Comparison of ENCODE assay signal across 8 cellular contexts in the genomic region with DNA sequence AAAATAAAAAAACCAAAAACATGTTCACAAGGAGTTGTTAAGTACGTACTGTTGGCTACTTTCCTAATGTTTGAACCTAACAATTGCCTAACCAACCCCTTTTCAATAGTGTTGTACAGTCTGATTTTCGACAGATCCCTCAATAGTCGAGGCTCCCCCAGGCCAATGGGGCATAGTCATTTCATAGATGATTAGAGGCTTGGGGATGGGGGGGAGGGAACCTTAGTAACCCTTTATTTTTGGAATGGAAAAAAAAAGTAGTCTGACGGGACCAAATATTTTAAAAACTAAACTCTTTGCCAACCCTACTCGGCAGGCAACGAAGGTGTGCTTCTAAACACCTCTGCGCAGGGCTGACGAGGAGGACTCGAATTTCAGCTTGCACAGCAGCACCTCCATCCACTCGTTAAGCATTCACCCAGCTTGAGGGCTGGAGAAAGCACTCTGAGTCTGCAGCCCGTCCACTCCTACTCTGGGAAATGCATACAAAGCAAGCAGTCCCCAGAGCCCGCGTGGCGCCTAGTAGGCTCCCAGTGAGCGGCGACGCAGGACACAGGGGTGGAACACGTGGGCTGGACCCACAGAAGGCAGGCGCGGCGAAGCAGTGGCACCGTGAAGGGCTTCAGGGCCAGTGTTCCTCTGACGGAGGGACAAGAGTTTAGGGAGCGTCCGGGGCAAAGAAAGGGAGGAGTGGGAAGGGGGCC. TPM values are rescaled to one million over a fixed set of nuclear protein-coding genes. Genes with fewer than 3 reads are reported as not detected.
DNase-seq lines count a peak whose midpoint lies in the region; ATAC-seq, FAIRE-seq and TF ChIP-seq lines count a peak whose summit lies in the region.

No MANE protein-coding gene starts in this region.

- H3K27ac Mint-ChIP-seq in IgD-negative memory B cell: peak overlapping the region; percentile 69 to 92 (median 72)
- H3K27ac Mint-ChIP-seq in activated naive CD8-positive, alpha-beta T cell treated with anti-CD3 and anti-CD28 coated beads, Interleukin-2, amount 10 ng/mL, durations not matched to agents 7 days and 5 days: peak overlapping the region; percentile 95

- peaks cover 9% of the 10 kb centered on the region; the same call in 1 of the 2 replicates for H4K20me1 ChIP-seq in DOHH2 (ENCODE audit: control insufficient read depth, insufficient read depth, low read depth, low read length)

- no peaks in the 10 kb centered on the region for H3K9me3 Mint-ChIP-seq in IgD-negative memory B cell
- no peaks in the 10 kb centered on the region for H3K9me3 Mint-ChIP-seq in activated naive CD8-positive, alpha-beta T cell treated with anti-CD3 and anti-CD28 coated beads, Interleukin-2, amount 10 ng/mL, durations not matched to agents 7 days and 5 days

- DNase-seq in Panc1 (ENCODE audit: low read depth, low spot score): no peak
- peak; percentile 66 for DNase-seq in activated naive CD8-positive, alpha-beta T cell treated with anti-CD3 and anti-CD28 coated beads, Interleukin-2, amount 10 ng/mL, durations not matched to agents 7 days and 5 days
- DNase-seq in cardiac septum (ENCODE audit: low spot score): peak; percentile 83
- DNase-seq in pancreas: peak; percentile 41 to 84 (median 60)
- DNase-seq in urothelium cell line (ENCODE audit: low spot score): peak; percentile 71

- H3K4me3 ChIP-seq in DOHH2 (ENCODE audit: low read length) (peak overlapping the region; percentile 92), Panc1 (ENCODE audit: low read depth in 2 of 2, low read length in 2 of 2) (peak overlapping the region; percentile 86 to 93), pancreas (peak overlapping the region; percentile 65 to 87 (median 75))

- peaks cover 15 to 31% (median 17%) of the 10 kb centered on the region in 3 donors for H3K4me1 Mint-ChIP-seq in IgD-negative memory B cell
- peaks cover 14% of the 10 kb centered on the region for H3K4me1 Mint-ChIP-seq in activated naive CD8-positive, alpha-beta T cell treated with anti-CD3 and anti-CD28 coated beads, Interleukin-2, amount 10 ng/mL, durations not matched to agents 7 days and 5 days

- H3K36me3 ChIP-seq in DOHH2 (ENCODE audit: control insufficient read depth, low read length) (peaks cover 31% of the 10 kb centered on the region), Panc1 (ENCODE audit: control insufficient read depth, insufficient read depth, low read length) (peaks cover 3% of the 10 kb centered on the region; the same call in 1 of the 2 replicates), pancreas (no peaks in the 10 kb centered on the region)

- H3K27me3 ChIP-seq in DOHH2 (ENCODE audit: control insufficient read depth, low read length) (no peaks in the 10 kb centered on the region), Panc1 (ENCODE audit: control insufficient read depth, insufficient read depth, low read length) (no peaks in the 10 kb centered on the region), pancreas (no peaks in the 10 kb centered on the region)

- POLR2A ChIA-PET in Panc1 (lab: Charles Lee): no interaction called here
- POLR2A ChIA-PET in activated naive CD8-positive, alpha-beta T cell treated with anti-CD3 and anti-CD28 coated beads, Interleukin-2, amount 10 ng/mL, durations not matched to agents 7 days and 5 days (lab: Charles Lee): interaction anchor here (0.5 to 2.1 kb wide), 2 partner anchors 10 to 513 kb away, joined by 5 to 6 read pairs; no protein-coding TSS in a partner anchor

- FAIRE-seq in pancreas (lab: Jason Lieb, UNC) (no peak), urothelium cell line (lab: Jason Lieb, UNC) (no peak)

- H3K9me2 ChIP-seq in DOHH2 (replicated peaks; ENCODE audit: control insufficient read depth, low read length): no peaks in the 10 kb centered on the region

- ATAC-seq in GM21737 (IDR thresholded peaks at IDR 0.05; ENCODE audit: unreplicated experiment) (peak; percentile 24), Panc1 (peak; percentile 50), pancreas (peak; percentile 39 to 72 (median 63))
- ATAC-seq in activated naive CD8-positive, alpha-beta T cell treated with anti-CD3 and anti-CD28 coated beads, Interleukin-2, amount 10 ng/mL, durations not matched to agents 7 days and 5 days (ENCODE audit: low read depth): peak; percentile 27

- in situ Hi-C loops in Panc1 (cut with HindIII; ENCODE audit: low pct_unique_long_range_greater_than_20kb, low sequenced_read_pairs): no loop called here

- TF ChIP-seq CTCF in DOHH2 (IDR thresholded peaks at IDR 0.05; ENCODE audit: low read depth, low read length, poor library complexity, severe bottlenecking) (no peak), Panc1 (IDR thresholded peaks at IDR 0.05) (no peak), pancreas (IDR thresholded peaks at IDR 0.05) (no peak)

- H3F3A ChIP-seq in DOHH2 (ENCODE audit: control insufficient read depth, insufficient read depth): peaks cover 1% of the 10 kb centered on the region; the same call in 1 of the 2 replicates

- H3K4me3 Mint-ChIP-seq in IgD-negative memory B cell: peak overlapping the region; percentile 86 to 98 (median 94)
- peak overlapping the region; percentile 97 for H3K4me3 Mint-ChIP-seq in activated naive CD8-positive, alpha-beta T cell treated with anti-CD3 and anti-CD28 coated beads, Interleukin-2, amount 10 ng/mL, durations not matched to agents 7 days and 5 days

- intact Hi-C loops in Panc1 (cut with micrococcal nuclease; ENCODE audit: unreplicated experiment): no loop called here
- intact Hi-C loops in cardiac septum (cut with DNase I): no loop called here
- intact Hi-C loops in pancreas (cut with DNase I): no loop called here

- H3K4me2 ChIP-seq in DOHH2 (ENCODE audit: low read length): peak overlapping the region; percentile 73

- BruUV-seq in Panc1 (replicated peaks; lab: Mats Ljungman, UMichigan): no TSS peak

- CTCF ChIA-PET in Panc1 (lab: Charles Lee): interaction anchor here (0.7 kb wide), 1 partner anchor 120 kb away, joined by 3 read pairs; no protein-coding TSS in a partner anchor

- H3K27ac ChIP-seq in DOHH2 (ENCODE audit: low read depth, low read length) (peak overlapping the region; percentile 33; the same call in 1 of the 2 replicates), Panc1 (ENCODE audit: low read length) (peak overlapping the region; percentile 92), pancreas (peak overlapping the region; percentile 73 to 93 (median 84))

- peaks cover 58% of the 10 kb centered on the region for H3K79me2 ChIP-seq in DOHH2 (ENCODE audit: control insufficient read depth, low read length)

- 5 to 14% methylated on average over 25 of the region's 25 CpGs for WGBS in pancreas, 2 donors

- H3K27me3 Mint-ChIP-seq in IgD-negative memory B cell: no peaks in the 10 kb centered on the region
- no peaks in the 10 kb centered on the region for H3K27me3 Mint-ChIP-seq in activated naive CD8-positive, alpha-beta T cell treated with anti-CD3 and anti-CD28 coated beads, Interleukin-2, amount 10 ng/mL, durations not matched to agents 7 days and 5 days

- no peaks in the 10 kb centered on the region for H3K36me3 Mint-ChIP-seq in IgD-negative memory B cell
- peaks cover 5% of the 10 kb centered on the region for H3K36me3 Mint-ChIP-seq in activated naive CD8-positive, alpha-beta T cell treated with anti-CD3 and anti-CD28 coated beads, Interleukin-2, amount 10 ng/mL, durations not matched to agents 7 days and 5 days

- peaks cover 38% of the 10 kb centered on the region for H3K4me1 ChIP-seq in DOHH2 (ENCODE audit: control insufficient read depth, low read length)
- H3K4me1 ChIP-seq in Panc1 (ENCODE audit: control insufficient read depth, insufficient read depth, low read length): no peaks in the 10 kb centered on the region
- peaks cover 0 to 10% (median 0%) of the 10 kb centered on the region in 3 donors for H3K4me1 ChIP-seq in pancreas

- no peaks in the 10 kb centered on the region for H3K9me3 ChIP-seq in DOHH2 (ENCODE audit: control insufficient read depth, insufficient read depth, low read length)
- H3K9me3 ChIP-seq in Panc1 (ENCODE audit: control insufficient read depth, insufficient read depth, low read depth, low read length): no peaks in the 10 kb centered on the region
- no peaks in the 10 kb centered on the region for H3K9me3 ChIP-seq in pancreas

RNA-seq across cellular contexts. Expression of gene PUS7, which starts 0.9 kb away (rescaled TPM):
- 5.9 TPM for polyA plus RNA-seq in IgD-negative memory B cell
- 30.7 TPM for total RNA-seq in Panc1 (2021; ENCODE audit: unreplicated experiment)
- polyA plus RNA-seq in Panc1 (2012; ENCODE audit: insufficient read length): 7.9 TPM
- total RNA-seq in activated naive CD8-positive, alpha-beta T cell treated with anti-CD3 and anti-CD28 coated beads, Interleukin-2, amount 10 ng/mL, durations not matched to agents 7 days and 5 days: 1 to 10 TPM; 8.2 to 9.0 TPM
- total RNA-seq in cardiac septum: 6.6 TPM
- total RNA-seq in pancreas: 1 to 10 TPM; 3.5 to 7.3 (median 6.3) TPM
- 1 to 10 TPM; 3.3 to 5.0 TPM for polyA plus RNA-seq in pancreas

RNA-seq across cellular contexts. Expression of gene RINT1, which starts 10.8 kb away (rescaled TPM):
- polyA plus RNA-seq in IgD-negative memory B cell: 11.6 TPM
- total RNA-seq in Panc1 (2021; ENCODE audit: unreplicated experiment): 18.1 TPM
- polyA plus RNA-seq in Panc1 (2012; ENCODE audit: insufficient read length): 14.3 TPM
- total RNA-seq in activated naive CD8-positive, alpha-beta T cell treated with anti-CD3 and anti-CD28 coated beads, Interleukin-2, amount 10 ng/mL, durations not matched to agents 7 days and 5 days: 10 to 100 TPM; 22.0 to 25.5 TPM
- 10.7 TPM for total RNA-seq in cardiac septum
- total RNA-seq in pancreas: 10 to 100 TPM in 5 of 6 donors, 1 to 10 TPM in 1; 9.1 to 15.0 (median 11.6) TPM
- polyA plus RNA-seq in pancreas: 10 to 100 TPM; 14.1 to 15.4 TPM

Comparison
In these comparisons a context has a peak if more than half of its experiments do, and no peak if none do; other contexts are left out.
1. H3K27ac ChIP-seq: peak in every context shown above with its lines; median percentile 92 in Panc1; 84 in pancreas; 33 in DOHH2.